9 cellular contexts compared by ENCODE assay signal in the genomic region with DNA sequence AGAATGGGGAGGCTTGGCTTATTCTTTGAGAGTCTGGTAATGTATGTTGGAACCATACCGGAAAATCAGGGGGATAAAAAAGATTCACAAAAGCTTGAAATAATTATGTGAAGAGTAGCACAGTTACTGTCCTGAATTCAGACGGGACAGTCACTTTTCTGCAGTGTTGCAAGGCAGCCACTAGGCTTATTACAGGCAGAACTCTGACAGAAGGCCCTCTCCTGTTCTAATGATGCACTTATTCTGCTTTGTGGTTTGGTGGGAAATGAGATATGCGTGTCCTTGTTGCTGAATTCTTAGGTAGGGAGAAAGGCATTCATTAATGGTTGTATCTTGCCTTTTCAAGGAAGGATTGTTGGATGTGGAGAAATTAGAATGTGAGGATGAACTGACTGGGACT. TPM values are rescaled to one million over a fixed set of nuclear protein-coding genes. Genes with fewer than 3 reads are reported as not detected.
A peak's percentile ranks its signal among the peaks of the same experiment; 100 is the strongest.
DNase-seq lines count a peak whose midpoint lies in the region; ATAC-seq, FAIRE-seq and TF ChIP-seq lines count a peak whose summit lies in the region.
"Had no signal": no experiment of that assay in that cellular context is flagged by ENCODE, and none has a peak within 500 bp of the region (broad histone marks: within the 10 kb centered on the region; RNA-seq: fewer than 3 reads in every experiment).

No MANE protein-coding gene starts in this region.

- no peak overlapping the region for H3K27ac ChIP-seq in testis
- H3K27ac ChIP-seq: epithelial cell of prostate had no signal

- 62 to 77% methylated on average over 3 of the region's 3 CpGs for WGBS in testis, 2 donors

- no peaks in the 10 kb centered on the region for H3K4me1 ChIP-seq in testis

- ATAC-seq in GM19328 (IDR thresholded peaks at IDR 0.05; ENCODE audit: unreplicated experiment) (peak; percentile 75), HG03469 (IDR thresholded peaks at IDR 0.05; ENCODE audit: unreplicated experiment) (peak; percentile 95)

- TF ChIP-seq CTCF in bronchial epithelial cell (IDR thresholded peaks at IDR 0.05; ENCODE audit: insufficient read depth, low read length, severe bottlenecking) (peak; percentile 41), testis (IDR thresholded peaks at IDR 0.05) (peak in 2 of 3 experiments; percentile 22 to 23)

- peak; percentile 28 for FAIRE-seq in bronchial epithelial cell (lab: Jason Lieb, UNC)

- H3K4me3 ChIP-seq in bronchial epithelial cell (ENCODE audit: low read depth, low read length) (no peak overlapping the region), testis (no peak overlapping the region)

- intact Hi-C loops in testis (cut with DNase I; ENCODE audit: low total_unique reads) = no loop called here

- TF ChIP-seq POLR2A in testis (IDR thresholded peaks at IDR 0.05) = no peak

- no peaks in the 10 kb centered on the region for H3K36me3 ChIP-seq in bronchial epithelial cell (ENCODE audit: control insufficient read depth, insufficient read depth, low read length)
- H3K36me3 ChIP-seq in testis (ENCODE audit: low read depth, missing control alignments) = no peaks in the 10 kb centered on the region

- no peaks in the 10 kb centered on the region for H3K9me3 ChIP-seq in testis

- H3K27me3 ChIP-seq in bronchial epithelial cell (ENCODE audit: control insufficient read depth, insufficient read depth, low read length) = no peaks in the 10 kb centered on the region
- no peaks in the 10 kb centered on the region for H3K27me3 ChIP-seq in testis

- DNase-seq in AML-193 (lab: John Stamatoyannopoulos, UW) (peak; percentile 11 to 13), bronchial epithelial cell (ENCODE audit: low read depth) (peak; percentile 18), testis (no peak), NCI-H2196 treated with DMSO at 0.1 percent for 48 hours (lab: John Stamatoyannopoulos, UW; ENCODE audit: unreplicated experiment) (no peak), KG1 (lab: John Stamatoyannopoulos, UW) (no peak), DMS79 (lab: John Stamatoyannopoulos, UW) (no peak)

RNA-seq across cellular contexts. Expression of a gene that starts 37.2 kb away (rescaled TPM):
- total RNA-seq in bronchial epithelial cell = 2.1 and 4.6 TPM in 2 replicates
- total RNA-seq in testis = 1 to 10 TPM; 4.3 to 7.6 TPM
- polyA plus RNA-seq in testis (ENCODE audit: insufficient read depth, low read depth, low replicate concordance) = 4.7 TPM

Comparison
In these comparisons a context has a peak if more than half of its experiments do, and no peak if none do; other contexts are left out.
1. DNase-seq: peak in AML-193 (2 of 2) and bronchial epithelial cell (single experiment); none in testis (single experiment), NCI-H2196 treated with DMSO at 0.1 percent for 48 hours (single experiment), KG1 (single experiment) and DMS79 (single experiment).